In genomic region chr17:79798296-79799173, GRCh38 we compare ENCODE assay signal across 8 cellular contexts. TPM values are rescaled to one million over a fixed set of nuclear protein-coding genes. Genes with fewer than 3 reads are reported as not detected.
DNase-seq lines count a peak whose midpoint lies in the region; ATAC-seq, FAIRE-seq and TF ChIP-seq lines count a peak whose summit lies in the region.

No MANE protein-coding gene starts in this region.

- peak overlapping the region; percentile 80 for H2AFZ ChIP-seq in IMR-90 (replicated peaks; ENCODE audit: low read length, poor library complexity)

- no peak overlapping the region for H4K8ac ChIP-seq in IMR-90 (ENCODE audit: low read depth in 2 of 2, low read length in 2 of 2)

- H3K27ac Mint-ChIP-seq in naive thymus-derived CD8-positive, alpha-beta T cell: peak overlapping the region in 8 of 10 donors; percentile 20 to 93 (median 58)

- H3K56ac ChIP-seq in IMR-90 (ENCODE audit: extremely low read depth, insufficient read depth, low read length): no peak overlapping the region

- peaks cover 0 to 6% (median 0%) of the 10 kb centered on the region in 9 donors for H3K9me3 Mint-ChIP-seq in naive thymus-derived CD8-positive, alpha-beta T cell

- H2AK9ac ChIP-seq in IMR-90 (replicated peaks; ENCODE audit: low read depth, low read length, poor library complexity): peak overlapping the region; percentile 68

- in situ Hi-C loops in IMR-90 (cut with MboI; ENCODE audit: low sequenced_read_pairs): no loop called here

- intact Hi-C loops in IMR-90 (cut with micrococcal nuclease): no loop called here

- H3K9me3 ChIP-seq in IMR-90 (ENCODE audit: control insufficient read depth, insufficient read depth, low read length): peaks cover 6% of the 10 kb centered on the region; the same call in 1 of the 2 replicates

- dilution Hi-C loops in IMR-90 (cut with HindIII; ENCODE audit: low sequenced_read_pairs, unreplicated experiment): no loop called here

- POLR2A ChIA-PET in IMR-90 (lab: Charles Lee; ENCODE audit: unreplicated experiment): no interaction called here
- POLR2A ChIA-PET in naive thymus-derived CD8-positive, alpha-beta T cell (lab: Charles Lee): interaction anchor here (0.8 to 7.0 kb wide), 7 partner anchors 12 to 656 kb away, joined by 3 to 152 read pairs (median 5); partner anchors contain the start of genes CBX2 and CBX4

- peaks cover 8 to 23% of the 10 kb centered on the region in 2 experiments; a peak in 2 of 4 replicates for H3K79me1 ChIP-seq in IMR-90 (ENCODE audit: low read depth in 1 of 2, low read length in 2 of 2)

- FAIRE-seq in bronchial epithelial cell (lab: Jason Lieb, UNC): no peak

- H3K36me3 ChIP-seq in IMR-90 (ENCODE audit: control insufficient read depth, insufficient read depth, low read length): peaks cover 9% of the 10 kb centered on the region; the same call in 1 of the 2 replicates
- peaks cover 6% of the 10 kb centered on the region for H3K36me3 ChIP-seq in bronchial epithelial cell (ENCODE audit: control insufficient read depth, insufficient read depth, low read length)

- ATAC-seq in IMR-90 (ENCODE audit: low read depth) (no peak), GM19397 (IDR thresholded peaks at IDR 0.05; ENCODE audit: unreplicated experiment) (no peak), HG03571 (IDR thresholded peaks at IDR 0.05; ENCODE audit: unreplicated experiment) (no peak)
- no peak for ATAC-seq in naive thymus-derived CD8-positive, alpha-beta T cell

- H3K4me3 Mint-ChIP-seq in naive thymus-derived CD8-positive, alpha-beta T cell: peak overlapping the region; percentile 36 to 80 (median 62)

- peaks cover 12% of the 10 kb centered on the region for H4K20me1 ChIP-seq in IMR-90 (ENCODE audit: insufficient read depth, low read length)

- H3K4me3 ChIP-seq in IMR-90 (ENCODE audit: insufficient read depth, low read depth, low read length) (no peak overlapping the region), bronchial epithelial cell (ENCODE audit: low read depth, low read length) (peak overlapping the region; percentile 84)

- H3K4ac ChIP-seq in IMR-90 (ENCODE audit: low read depth, low read length): no peak overlapping the region

- TF ChIP-seq CTCF in C4-2B (conservative IDR thresholded peaks at IDR 0.05): no peak
- no peak for TF ChIP-seq CTCF in IMR-90 (conservative IDR thresholded peaks at IDR 0.05; ENCODE audit: low read depth, low read length)
- TF ChIP-seq CTCF in bronchial epithelial cell (IDR thresholded peaks at IDR 0.05; ENCODE audit: insufficient read depth, low read length, severe bottlenecking): no peak

- no peak overlapping the region for H4K91ac ChIP-seq in IMR-90 (ENCODE audit: insufficient read depth, low read depth, low read length)

- WGBS in IMR-90 (ENCODE audit: extremely low coverage in 2 of 2, insufficient read length in 1 of 2), 2 experiments: 8% methylated on average over 34 of the region's 71 CpGs; no CpG with 5 or more reads in 1 of the 2 experiments

- H3K27me3 ChIP-seq in IMR-90 (ENCODE audit: control insufficient read depth, insufficient read depth, low read length) (peaks cover 59% of the 10 kb centered on the region), bronchial epithelial cell (ENCODE audit: control insufficient read depth, insufficient read depth, low read length) (peaks cover 43% of the 10 kb centered on the region)

- TF ChIP-seq POLR2A in IMR-90 (IDR thresholded peaks at IDR 0.05; ENCODE audit: low read depth, low read length): no peak

- peaks cover 5% of the 10 kb centered on the region; the same call in 1 of the 2 replicates for H3K9me1 ChIP-seq in IMR-90 (ENCODE audit: insufficient read depth, low read length)

- no peak overlapping the region for H3K4me2 ChIP-seq in IMR-90 (ENCODE audit: low read depth, low read length)

- H3K14ac ChIP-seq in IMR-90 (replicated peaks; ENCODE audit: low read depth, low read length): no peak overlapping the region

- CTCF ChIA-PET in IMR-90 (lab: Yijun Ruan, JAX): interaction anchor here (1.2 kb wide), 1 partner anchor 19 kb away, joined by 3 read pairs; no protein-coding TSS in a partner anchor

- H3K4me1 ChIP-seq in IMR-90 (ENCODE audit: control insufficient read depth, insufficient read depth, low read length): peaks cover 14% of the 10 kb centered on the region

- no peak overlapping the region for H2BK20ac ChIP-seq in IMR-90 (ENCODE audit: low read depth, low read length)

- DNase-seq in IMR-90: no peak
- no peak for DNase-seq in bronchial epithelial cell (ENCODE audit: low read depth)
- DNase-seq in naive thymus-derived CD8-positive, alpha-beta T cell: peak in 1 of 10 donors; percentile 50
- no peak for DNase-seq in ureter (ENCODE audit: low spot score)
- no peak for DNase-seq in HCEC 1CT

- H3K36me3 Mint-ChIP-seq in naive thymus-derived CD8-positive, alpha-beta T cell: peaks cover 0 to 14% (median 0%) of the 10 kb centered on the region in 3 donors

- H3K23ac ChIP-seq in IMR-90 (ENCODE audit: low read depth, low read length): 0 out of 2 replicates have a peak overlapping the region, but pooled peaks have one; percentile 38

- H3K18ac ChIP-seq in IMR-90 (ENCODE audit: low read depth, low read length): no peak overlapping the region

- H4K5ac ChIP-seq in IMR-90 (ENCODE audit: low read depth, low read length): no peak overlapping the region

- no peak overlapping the region for H2BK15ac ChIP-seq in IMR-90 (ENCODE audit: low read depth, low read length)

- no peak overlapping the region for H2BK5ac ChIP-seq in IMR-90 (ENCODE audit: low read depth, low read length, poor library complexity, severe bottlenecking)

- BruUV-seq in IMR-90 (replicated peaks; lab: Mats Ljungman, UMichigan): no TSS peak

- peaks cover 23 to 46% (median 27%) of the 10 kb centered on the region in 5 donors for H3K27me3 Mint-ChIP-seq in naive thymus-derived CD8-positive, alpha-beta T cell

- no peak for TF ChIP-seq RAD21 in IMR-90 (IDR thresholded peaks at IDR 0.05; ENCODE audit: low read length)

- H3K27ac ChIP-seq in C4-2B: peak overlapping the region; percentile 93
- no peak overlapping the region for H3K27ac ChIP-seq in IMR-90 (ENCODE audit: insufficient read depth, low read length)

- H3K9ac ChIP-seq in IMR-90 (ENCODE audit: low read depth, low read length): no peak overlapping the region

- no peak overlapping the region for H2BK120ac ChIP-seq in IMR-90 (ENCODE audit: low read depth, low read length)

- H2AK5ac ChIP-seq in IMR-90 (ENCODE audit: low read depth, low read length): peak overlapping the region; percentile 8; the same call in 1 of the 2 replicates

- peaks cover 13 to 48% (median 41%) of the 10 kb centered on the region in 4 donors for H3K4me1 Mint-ChIP-seq in naive thymus-derived CD8-positive, alpha-beta T cell

TF ChIP-seq in IMR-90, 13 proteins besides CTCF, POLR2A, EP300 and RAD21:
- TF ChIP-seq MXI1 (IDR thresholded peaks at IDR 0.05; ENCODE audit: borderline replicate concordance, low read depth, low read length) (no peak), MAFK (IDR thresholded peaks at IDR 0.05; ENCODE audit: low read depth, low read length) (no peak)

RNA-seq across cellular contexts. Expression of gene CBX8, which starts 1.7 kb away (rescaled TPM):
- 5.3 and 5.4 TPM in 2 replicates for total RNA-seq in IMR-90 (2012; rRNA removed)
- polyA plus RNA-seq in IMR-90 (2012; rRNA removed): 2.4 and 3.2 TPM in 2 replicates
- polyA plus RNA-seq in IMR-90 (2012; cell fraction: cytosol; rRNA removed): 0.49 and 1.0 TPM in 2 replicates
- 1.4 and 2.6 TPM in 2 replicates for polyA plus RNA-seq in IMR-90 (2012; cell fraction: nucleus; rRNA removed; ENCODE audit: low replicate concordance)
- total RNA-seq in bronchial epithelial cell: 2.6 and 2.7 TPM in 2 replicates
- 1 to 10 TPM; 2.0 to 2.4 TPM for total RNA-seq in naive thymus-derived CD8-positive, alpha-beta T cell
- 1 to 10 TPM in 1 of 3 donors, under 1 TPM in 2; 0.13 to 1.4 (median 0.77) TPM for polyA plus RNA-seq in naive thymus-derived CD8-positive, alpha-beta T cell
- 6.5 TPM for total RNA-seq in ureter

RNA-seq across cellular contexts. Expression of gene CBX2, which starts 20.6 kb away (rescaled TPM):
- total RNA-seq in IMR-90 (2012; rRNA removed) (2.0 and 2.2 TPM in 2 replicates), bronchial epithelial cell (1.1 and 2.3 TPM in 2 replicates), ureter (3.8 TPM)
- 3.2 and 4.0 TPM in 2 replicates for polyA plus RNA-seq in IMR-90 (2012; rRNA removed)
- 2.9 and 4.0 TPM in 2 replicates for polyA plus RNA-seq in IMR-90 (2012; cell fraction: cytosol; rRNA removed)
- polyA plus RNA-seq in IMR-90 (2012; cell fraction: nucleus; rRNA removed; ENCODE audit: low replicate concordance): 4.3 and 7.7 TPM in 2 replicates
- total RNA-seq in naive thymus-derived CD8-positive, alpha-beta T cell: 1 to 10 TPM; 1.2 to 1.6 TPM
- polyA plus RNA-seq in naive thymus-derived CD8-positive, alpha-beta T cell: under 1 TPM; 0.16 to 0.60 (median 0.46) TPM

RNA-seq across cellular contexts. Expression of gene CBX4, which starts 40.7 kb away (rescaled TPM):
- 3.2 and 5.3 TPM in 2 replicates for total RNA-seq in IMR-90 (2012; rRNA removed)
- 9.4 and 12.9 TPM in 2 replicates for polyA plus RNA-seq in IMR-90 (2012; rRNA removed)
- 13.2 and 18.5 TPM in 2 replicates for polyA plus RNA-seq in IMR-90 (2012; cell fraction: cytosol; rRNA removed)
- 21.8 and 29.2 TPM in 2 replicates for polyA plus RNA-seq in IMR-90 (2012; cell fraction: nucleus; rRNA removed; ENCODE audit: low replicate concordance)
- 43.4 and 86.8 TPM in 2 replicates for total RNA-seq in bronchial epithelial cell
- total RNA-seq in naive thymus-derived CD8-positive, alpha-beta T cell: 10 to 100 TPM; 78.6 to 80.7 TPM
- 10 to 100 TPM in 1 of 3 donors, 1 to 10 TPM in 2; 4.3 to 16.0 (median 9.3) TPM for polyA plus RNA-seq in naive thymus-derived CD8-positive, alpha-beta T cell
- total RNA-seq in ureter: 36.7 TPM
